In genomic region chr7:108147031-108147563, GRCh38 we compare ENCODE assay signal across 25 cellular contexts. TPM values are rescaled to one million over a fixed set of nuclear protein-coding genes. Genes with fewer than 3 reads are reported as not detected.
DNase-seq lines count a peak whose midpoint lies in the region; ATAC-seq, FAIRE-seq and TF ChIP-seq lines count a peak whose summit lies in the region.
"Had no signal": no experiment of that assay in that cellular context is flagged by ENCODE, and none has a peak within 500 bp of the region (broad histone marks: within the 10 kb centered on the region; RNA-seq: fewer than 3 reads in every experiment).

No MANE protein-coding gene starts in this region.

- H4K20me1 ChIP-seq in osteoblast (ENCODE audit: insufficient read depth, low read length), result no peaks in the 10 kb centered on the region

- no peak overlapping the region for H3K4me3 Mint-ChIP-seq in activated T-helper 17 cell treated with anti-CD3 and anti-CD28 coated beads, Interleukin-2, amount 50 U/mL, for 72 hours
- H3K4me3 Mint-ChIP-seq: HFFc6; naive thymus-derived CD4-positive, alpha-beta T cell; stimulated activated naive CD8-positive, alpha-beta T cell treated with anti-CD3 and anti-CD28 coated beads, Interleukin-15, Interleukin-2, amounts not matched to agents 100 ng/mL and 50 ng/mL, for 24 hours had no signal

- TF ChIP-seq CTCF in bronchial epithelial cell (IDR thresholded peaks at IDR 0.05; ENCODE audit: insufficient read depth, low read length, severe bottlenecking), result no peak
- no peak for TF ChIP-seq CTCF in osteoblast (IDR thresholded peaks at IDR 0.05; ENCODE audit: extremely low read depth, low read depth, low read length)

- H3K36me3 Mint-ChIP-seq in activated T-helper 17 cell treated with anti-CD3 and anti-CD28 coated beads, Interleukin-2, amount 50 U/mL, for 72 hours (ENCODE audit: low read depth), result no peaks in the 10 kb centered on the region
- H3K36me3 Mint-ChIP-seq: naive thymus-derived CD4-positive, alpha-beta T cell had no signal

- FAIRE-seq in bronchial epithelial cell (lab: Jason Lieb, UNC), result peak; percentile 43
- FAIRE-seq: endometrium, GM19239, urothelium cell line had no signal

- H3K27me3 ChIP-seq in bronchial epithelial cell (ENCODE audit: control insufficient read depth, insufficient read depth, low read length), result no peaks in the 10 kb centered on the region
- H3K27me3 ChIP-seq in osteoblast (ENCODE audit: insufficient read depth, low read length), result no peaks in the 10 kb centered on the region

- peaks cover 3% of the 10 kb centered on the region for H3K4me1 ChIP-seq in osteoblast (ENCODE audit: insufficient read depth, low read length)
- H3K4me1 ChIP-seq: prostate gland had no signal

- no peak overlapping the region for H3K4me2 ChIP-seq in osteoblast (ENCODE audit: insufficient read depth, low read length)

- H3K27ac ChIP-seq in osteoblast (ENCODE audit: low read depth, low read length), result no peak overlapping the region
- H3K27ac ChIP-seq: prostate gland had no signal

- H3K79me2 ChIP-seq in osteoblast (ENCODE audit: insufficient read depth, low read length), result no peaks in the 10 kb centered on the region

- peaks cover 33% of the 10 kb centered on the region for H3K27me3 Mint-ChIP-seq in activated T-helper 17 cell treated with anti-CD3 and anti-CD28 coated beads, Interleukin-2, amount 50 U/mL, for 72 hours

- no peak overlapping the region for H3K27ac Mint-ChIP-seq in activated T-helper 17 cell treated with anti-CD3 and anti-CD28 coated beads, Interleukin-2, amount 50 U/mL, for 72 hours
- H3K27ac Mint-ChIP-seq: HFFc6; naive thymus-derived CD4-positive, alpha-beta T cell; stimulated activated naive CD8-positive, alpha-beta T cell treated with anti-CD3 and anti-CD28 coated beads, Interleukin-15, Interleukin-2, amounts not matched to agents 100 ng/mL and 50 ng/mL, for 24 hours had no signal

- H3K4me3 ChIP-seq in bronchial epithelial cell (ENCODE audit: low read depth, low read length) (no peak overlapping the region), osteoblast (ENCODE audit: insufficient read depth, low read length) (no peak overlapping the region)
- H3K4me3 ChIP-seq: prostate gland had no signal

- peak; percentile 89 for DNase-seq in COR-L47 (lab: John Stamatoyannopoulos, UW)
- peak; percentile 91 for DNase-seq in NCI-H128 (lab: John Stamatoyannopoulos, UW; ENCODE audit: unreplicated experiment)
- DNase-seq in NCI-H2227 (lab: John Stamatoyannopoulos, UW; ENCODE audit: unreplicated experiment), result peak; percentile 85
- DNase-seq in bronchial epithelial cell (ENCODE audit: low read depth), result no peak
- no peak for DNase-seq in osteoblast (ENCODE audit: insufficient read length, low spot score, missing footprints)
- DNase-seq in stimulated activated CD4-positive, alpha-beta T cell treated with anti-CD3 and anti-CD28 coated beads, Interleukin-4, amount 100 ng/mL, for 4 hours, result no peak
- DNase-seq: activated effector memory CD4-positive, alpha-beta T cell treated with Interleukin-2 at 50 U/mL for 16 hours; amniotic stem cell; Calu3; foreskin fibroblast; HFFc6; KBM-7; naive thymus-derived CD4-positive, alpha-beta T cell; NCI-H226; PC-3; stimulated activated CD4-positive, alpha-beta T cell treated with anti-CD3 and anti-CD28 coated beads, Interleukin-12 subunit alpha, Interleukin-12 subunit beta, amount 100 ng/mL, for 4 hours had no signal

- H3K9me3 Mint-ChIP-seq in activated T-helper 17 cell treated with anti-CD3 and anti-CD28 coated beads, Interleukin-2, amount 50 U/mL, for 72 hours, result no peaks in the 10 kb centered on the region
- H3K9me3 Mint-ChIP-seq: HFFc6; naive thymus-derived CD4-positive, alpha-beta T cell; stimulated activated naive CD8-positive, alpha-beta T cell treated with anti-CD3 and anti-CD28 coated beads, Interleukin-15, Interleukin-2, amounts not matched to agents 100 ng/mL and 50 ng/mL, for 24 hours had no signal

- H2AFZ ChIP-seq in osteoblast (ENCODE audit: low read length), result no peak overlapping the region

- no peaks in the 10 kb centered on the region for H3K4me1 Mint-ChIP-seq in activated T-helper 17 cell treated with anti-CD3 and anti-CD28 coated beads, Interleukin-2, amount 50 U/mL, for 72 hours
- H3K4me1 Mint-ChIP-seq: naive thymus-derived CD4-positive, alpha-beta T cell had no signal

- no peak for ATAC-seq in activated T-helper 17 cell treated with anti-CD3 and anti-CD28 coated beads, Interleukin-2, amount 50 U/mL, for 72 hours (replicated peaks)
- ATAC-seq in HG03095 (IDR thresholded peaks at IDR 0.05; ENCODE audit: unreplicated experiment), result no peak
- ATAC-seq: naive thymus-derived CD4-positive, alpha-beta T cell had no signal

- H3K9me3 ChIP-seq in osteoblast (ENCODE audit: low read depth, low read length), result no peaks in the 10 kb centered on the region
- H3K9me3 ChIP-seq: prostate gland had no signal

- H3K36me3 ChIP-seq in bronchial epithelial cell (ENCODE audit: control insufficient read depth, insufficient read depth, low read length) (no peaks in the 10 kb centered on the region), osteoblast (ENCODE audit: insufficient read depth, low read length) (no peaks in the 10 kb centered on the region)
- H3K36me3 ChIP-seq: prostate gland had no signal

RNA-seq across cellular contexts. Expression of gene LAMB4, which starts 16.9 kb away (rescaled TPM):
- under 0.01 and 0.13 TPM in 2 replicates for total RNA-seq in bronchial epithelial cell
- total RNA-seq in osteoblast, result under 0.01 and 0.36 TPM in 2 replicates
- not detected for total RNA-seq in activated T-helper 17 cell treated with anti-CD3 and anti-CD28 coated beads, Interleukin-2, amount 50 U/mL, for 72 hours
- total RNA-seq: activated CD8-positive, alpha-beta memory T cell treated with anti-CD3 and anti-CD28 coated beads for 36 hours; Calu3; chondrocyte had no signal

Comparison
In these comparisons a context has a peak if more than half of its experiments do, and no peak if none do; other contexts are left out.
1. DNase-seq: peak in COR-L47 (single experiment), NCI-H128 (single experiment) and NCI-H2227 (single experiment); none in bronchial epithelial cell (single experiment), osteoblast (single experiment) and stimulated activated CD4-positive, alpha-beta T cell treated with anti-CD3 and anti-CD28 coated beads, Interleukin-4, amount 100 ng/mL, for 4 hours (0 of 2).